In genomic region chr11:13229136-13229535, GRCh38 we compare ENCODE assay signal across 1 cellular context.
TF ChIP-seq lines count a peak whose summit lies in the region.

No MANE protein-coding gene starts in this region.

TF ChIP-seq in H1, 55 proteins besides CTCF, POLR2A, EP300 and RAD21:
- TF ChIP-seq BRCA1 (IDR thresholded peaks at IDR 0.05; ENCODE audit: low read depth, low read length) (no peak), CBX8 (IDR thresholded peaks at IDR 0.05; ENCODE audit: borderline replicate concordance, low read depth, low read length) (no peak), CHD2 (IDR thresholded peaks at IDR 0.05; ENCODE audit: low read length) (no peak), TBP (IDR thresholded peaks at IDR 0.05; ENCODE audit: low read depth, low read length) (no peak), CTBP2 (IDR thresholded peaks at IDR 0.05; ENCODE audit: borderline replicate concordance, insufficient read depth, insufficient read length, low read length) (no peak), FOSL1 (IDR thresholded peaks at IDR 0.05; ENCODE audit: insufficient read depth, low read depth, low read length) (no peak), USF2 (IDR thresholded peaks at IDR 0.05; ENCODE audit: low read length) (no peak), TEAD4 (IDR thresholded peaks at IDR 0.05; ENCODE audit: low read depth, low read length) (no peak), JUND (IDR thresholded peaks at IDR 0.05; ENCODE audit: low read length) (no peak), RNF2 (IDR thresholded peaks at IDR 0.05; ENCODE audit: borderline replicate concordance, low read depth, low read length, missing control alignments, poor library complexity, severe bottlenecking) (no peak), HDAC2 (IDR thresholded peaks at IDR 0.05; ENCODE audit: borderline replicate concordance in 1 of 2, low read depth in 2 of 2, low read length in 2 of 2) (no peak), MAFK (IDR thresholded peaks at IDR 0.05; ENCODE audit: low read depth, low read length) (no peak), SRF (IDR thresholded peaks at IDR 0.05; ENCODE audit: low read depth, low read length) (no peak)
TF ChIP-seq in H1: peak in this region for 0.
